In genomic region chr20:60264024-60264709, GRCh38 we compare ENCODE assay signal across 21 cellular contexts.
DNase-seq lines count a peak whose midpoint lies in the region; ATAC-seq, FAIRE-seq and TF ChIP-seq lines count a peak whose summit lies in the region.
"Had no signal": no experiment of that assay in that cellular context is flagged by ENCODE, and none has a peak within 500 bp of the region (broad histone marks: within the 10 kb centered on the region; RNA-seq: fewer than 3 reads in every experiment).

No MANE protein-coding gene starts in this region.

- TF ChIP-seq EP300 in SK-N-SH (IDR thresholded peaks at IDR 0.05; ENCODE audit: borderline replicate concordance in 1 of 2, low read depth in 1 of 2, low read length in 1 of 2) (no peak), neural cell (conservative IDR thresholded peaks at IDR 0.05; ENCODE audit: poor library complexity, severe bottlenecking) (no peak)

- TF ChIP-seq RAD21 in SK-N-SH (IDR thresholded peaks at IDR 0.05; ENCODE audit: low read length), result no peak
- no peak for TF ChIP-seq RAD21 in neural cell (conservative IDR thresholded peaks at IDR 0.05)

- POLR2A ChIA-PET in SK-N-SH (lab: Yijun Ruan, JAX), result no interaction called here

- FAIRE-seq in H54 (lab: Jason Lieb, UNC), result no peak
- FAIRE-seq: A204.1, D721Med, GM12891, GM18507, H1 had no signal

- CTCF ChIA-PET in SK-N-SH (lab: Yijun Ruan, JAX), result interaction anchor here (0.7 to 2.9 kb wide), 9 partner anchors 8 to 53 kb away, joined by 3 to 19 read pairs (median 4); no protein-coding TSS in a partner anchor

- no peaks in the 10 kb centered on the region for H3K79me2 ChIP-seq in SK-N-SH (ENCODE audit: insufficient read depth)
- H3K79me2 ChIP-seq in neural cell (replicated peaks; ENCODE audit: insufficient read depth, low read length), result no peaks in the 10 kb centered on the region

- H4K20me1 ChIP-seq in SK-N-SH (ENCODE audit: insufficient read depth) (no peaks in the 10 kb centered on the region), neural cell (ENCODE audit: insufficient read depth) (no peaks in the 10 kb centered on the region)

- 16% methylated on average over 13 of the region's 13 CpGs for WGBS in SK-N-SH (ENCODE audit: low lambda C conversion rate)

- H3K36me3 ChIP-seq in SK-N-SH (replicated peaks in 1 of 2; ENCODE audit: control insufficient read depth in 1 of 2, insufficient read depth in 2 of 2, low read length in 1 of 2), result no peaks in the 10 kb centered on the region
- H3K36me3 ChIP-seq in neural cell (ENCODE audit: insufficient read depth, low read length), result no peaks in the 10 kb centered on the region
- H3K36me3 ChIP-seq: BE2C had no signal

- no peak for ATAC-seq in SK-N-SH treated with all-trans-retinoic acid at 6 μM for 48 hours
- ATAC-seq in left lobe of liver, result peak; percentile 53
- ATAC-seq: HCT116 had no signal

- H3K4me1 ChIP-seq in SK-N-SH (ENCODE audit: control insufficient read depth in 1 of 2, insufficient read depth in 2 of 2, low read depth in 1 of 2, low read length in 1 of 2), result peaks cover 0 to 3% of the 10 kb centered on the region in 2 experiments; a peak in 1 of 4 replicates
- H3K4me1 ChIP-seq: BE2C had no signal

- H3F3A ChIP-seq in SK-N-SH (replicated peaks; ENCODE audit: insufficient read depth) (no peaks in the 10 kb centered on the region), neural cell (ENCODE audit: insufficient read depth, low read length, poor library complexity, severe bottlenecking) (no peaks in the 10 kb centered on the region)

- TF ChIP-seq CTCF in SK-N-SH (IDR thresholded peaks at IDR 0.05), result no peak
- TF ChIP-seq CTCF in neural cell (IDR thresholded peaks at IDR 0.05; ENCODE audit: poor library complexity, severe bottlenecking), result no peak

- no peaks in the 10 kb centered on the region for H3K9me3 ChIP-seq in SK-N-SH
- no peaks in the 10 kb centered on the region for H3K9me3 ChIP-seq in neural cell (ENCODE audit: low read length)

- no peaks in the 10 kb centered on the region for H3K9me2 ChIP-seq in SK-N-SH
- no peaks in the 10 kb centered on the region for H3K9me2 ChIP-seq in neural cell (ENCODE audit: insufficient read depth, low read length)

- H3K4me2 ChIP-seq in SK-N-SH (no peak overlapping the region), neural cell (ENCODE audit: low read length) (peak overlapping the region; percentile 0)

- peak; percentile 16 for DNase-seq in SK-N-SH
- DNase-seq in left lobe of liver (ENCODE audit: low spot score), result no peak
- no peak for DNase-seq in NCI-H345 treated with DMSO at 0.1 percent for 48 hours (lab: John Stamatoyannopoulos, UW; ENCODE audit: unreplicated experiment)
- no peak for DNase-seq in H54 (ENCODE audit: insufficient read length, low spot score)
- DNase-seq in stimulated activated CD4-positive, alpha-beta T cell treated with anti-CD3 and anti-CD28 coated beads, Interleukin-12 subunit alpha, Interleukin-12 subunit beta, amount 100 ng/mL, for 4 hours, result no peak
- DNase-seq: BE2C; CD4-positive, alpha-beta T cell; CD8-positive, alpha-beta memory T cell; DMS 273 treated with DMSO at 0.1 percent for 48 hours; GF-D8; H9 had no signal

- no peak overlapping the region for H3K27ac ChIP-seq in SK-N-SH (ENCODE audit: low read depth in 2 of 2, low read length in 1 of 2)
- peak overlapping the region; percentile 55 for H3K27ac ChIP-seq in neural cell (ENCODE audit: low read length)
- H3K27ac ChIP-seq: 22Rv1 had no signal

- no peak overlapping the region for H3K9ac ChIP-seq in SK-N-SH
- peak overlapping the region; percentile 14 for H3K9ac ChIP-seq in neural cell (ENCODE audit: low read length)
- H3K9ac ChIP-seq: BLaER1 treated with 17β-estradiol and CSF1 and Interleukin-3, amounts not matched to agents 10 nM and 100 nM had no signal

- no peaks in the 10 kb centered on the region for H3K27me3 ChIP-seq in SK-N-SH (ENCODE audit: insufficient read depth)
- H3K27me3 ChIP-seq in neural cell (ENCODE audit: insufficient read depth, low read depth, low read length), result no peaks in the 10 kb centered on the region
- H3K27me3 ChIP-seq: BE2C; BLaER1 treated with 17β-estradiol and CSF1 and Interleukin-3, amounts not matched to agents 10 nM and 100 nM had no signal

- no peak for TF ChIP-seq POLR2A in H54 (IDR thresholded peaks at IDR 0.05; ENCODE audit: low read depth, low read length)

- H3K4me3 ChIP-seq in SK-N-SH (ENCODE audit: low read depth in 2 of 2, low read length in 1 of 2) (no peak overlapping the region), neural cell (ENCODE audit: low read length) (peak overlapping the region; percentile 41)
- H3K4me3 ChIP-seq: BLaER1 treated with 17β-estradiol and CSF1 and Interleukin-3, amounts not matched to agents 10 nM and 100 nM had no signal

- H2AFZ ChIP-seq in SK-N-SH (ENCODE audit: low read depth) (no peak overlapping the region), neural cell (ENCODE audit: low read depth, low read length) (no peak overlapping the region)

TF ChIP-seq in SK-N-SH, 30 proteins besides CTCF, POLR2A, EP300 and RAD21:
- TF ChIP-seq NFIC (IDR thresholded peaks at IDR 0.05; ENCODE audit: borderline replicate concordance) (no peak), TEAD4 (IDR thresholded peaks at IDR 0.05; ENCODE audit: borderline replicate concordance, insufficient read depth) (no peak), NRF1 (IDR thresholded peaks at IDR 0.05; ENCODE audit: low read depth, low read length) (no peak), TAF1 (IDR thresholded peaks at IDR 0.05; ENCODE audit: borderline replicate concordance, low read depth, low read length) (no peak), JUND (IDR thresholded peaks at IDR 0.05) (no peak)

TF ChIP-seq in SK-N-SH treated with all-trans-retinoic acid at 6 μM for 48 hours, 23 proteins besides CTCF, POLR2A, EP300 and RAD21 (continues in another document):
- TF ChIP-seq ZNF70 (CRISPR knock-in tag; IDR thresholded peaks at IDR 0.05) (no peak), ZC3H10 (CRISPR knock-in tag; IDR thresholded peaks at IDR 0.05) (no peak), PPARA (CRISPR knock-in tag; IDR thresholded peaks at IDR 0.05; ENCODE audit: borderline replicate concordance) (no peak), POU6F1 (CRISPR knock-in tag; IDR thresholded peaks at IDR 0.05; ENCODE audit: borderline replicate concordance, low read depth) (no peak), ZFP30 (CRISPR knock-in tag; IDR thresholded peaks at IDR 0.05) (no peak), ZNF565 (CRISPR knock-in tag; conservative IDR thresholded peaks at IDR 0.05; ENCODE audit: low read depth) (no peak), SNAI2 (CRISPR knock-in tag; IDR thresholded peaks at IDR 0.05) (no peak), TOX (CRISPR knock-in tag; IDR thresholded peaks at IDR 0.05; ENCODE audit: borderline replicate concordance) (no peak), RARB (CRISPR knock-in tag; IDR thresholded peaks at IDR 0.05) (no peak)

TF ChIP-seq in neural cell, 6 proteins besides CTCF, POLR2A, EP300 and RAD21:
- TF ChIP-seq SMC3 (conservative IDR thresholded peaks at IDR 0.05; ENCODE audit: poor library complexity), result no peak
- no peak for TF ChIP-seq REST (IDR thresholded peaks at IDR 0.05; ENCODE audit: borderline replicate concordance)
- TF ChIP-seq EZH2 (IDR thresholded peaks at IDR 0.05; ENCODE audit: borderline replicate concordance, insufficient read depth, low read length, poor library complexity, severe bottlenecking), result no peak
- no peak for TF ChIP-seq MXI1 (conservative IDR thresholded peaks at IDR 0.05; ENCODE audit: poor library complexity, severe bottlenecking)
- TF ChIP-seq POLR2AphosphoS5 (IDR thresholded peaks at IDR 0.05), result no peak
- no peak for TF ChIP-seq TAF1 (IDR thresholded peaks at IDR 0.05; ENCODE audit: low read depth)
